ENCODE assay signal across 10 cellular contexts in the genomic region with DNA sequence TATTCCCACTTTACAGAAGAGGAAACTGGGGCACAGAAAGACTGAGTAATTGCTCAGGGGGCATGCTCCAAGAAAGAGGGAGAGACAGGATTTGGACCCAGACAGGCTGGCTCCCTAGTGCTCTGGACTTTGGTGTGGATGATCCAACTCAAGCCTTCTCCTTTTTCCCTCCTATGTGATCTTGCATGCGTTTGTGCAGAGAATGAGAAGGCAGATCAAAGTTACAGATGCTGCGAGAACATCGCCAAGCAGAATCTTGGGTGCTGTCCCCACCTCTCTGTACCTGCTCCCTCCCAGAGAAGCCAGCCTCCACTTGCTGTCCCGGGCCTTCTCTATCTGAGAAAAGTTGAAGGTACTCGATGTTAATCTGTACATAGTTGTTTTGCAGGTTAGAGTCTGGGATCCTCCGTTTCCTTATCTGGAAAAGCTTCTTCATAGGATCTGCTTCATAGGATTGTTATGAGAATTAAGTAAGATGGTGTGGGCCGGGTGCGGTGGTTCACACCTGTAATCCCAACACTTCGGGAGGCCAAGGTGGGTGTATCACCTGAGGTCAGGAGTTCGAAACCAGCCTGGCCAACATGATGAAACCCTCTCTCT. TPM values are rescaled to one million over a fixed set of nuclear protein-coding genes. Genes with fewer than 3 reads are reported as not detected.
DNase-seq lines count a peak whose midpoint lies in the region; ATAC-seq and TF ChIP-seq lines count a peak whose summit lies in the region.
"Had no signal": no experiment of that assay in that cellular context is flagged by ENCODE, and none has a peak within 500 bp of the region (broad histone marks: within the 10 kb centered on the region; RNA-seq: fewer than 3 reads in every experiment).

No MANE protein-coding gene starts in this region.

- no peak overlapping the region for H3K9ac ChIP-seq in iPS-15b (ENCODE audit: low read depth, low read length)

- H3K4me3 Mint-ChIP-seq in T-helper 2 cell treated with Interferon-gamma antibody and Interleukin-4, amounts not matched to agents 5 μg/mL and 100 μg/mL, for 36 hours = peak overlapping the region; percentile 85
- peak overlapping the region; percentile 78 for H3K4me3 Mint-ChIP-seq in activated CD8-positive, alpha-beta T cell treated with anti-CD3 and anti-CD28 coated beads for 36 hours
- peak overlapping the region; percentile 96 for H3K4me3 Mint-ChIP-seq in stimulated activated memory B cell treated with anti-CD40 and anti-IgM and Interleukin-4, amounts not matched to agents 10 μg/mL and 1 μg/mL and 100 μg/mL, for 72 hours

- H3K4me3 ChIP-seq in iPS-15b (ENCODE audit: low read depth, low read length) (peak overlapping the region; percentile 89), upper lobe of right lung (no peak overlapping the region)

- H3K9me3 ChIP-seq in iPS-15b (ENCODE audit: control insufficient read depth, insufficient read depth, low read length) = no peaks in the 10 kb centered on the region
- H3K9me3 ChIP-seq in upper lobe of right lung = no peaks in the 10 kb centered on the region
- H3K9me3 ChIP-seq: tibial nerve had no signal

- intact Hi-C loops in activated CD8-positive, alpha-beta T cell treated with anti-CD3 and anti-CD28 coated beads for 36 hours (cut with micrococcal nuclease) = no loop called here
- intact Hi-C loops in upper lobe of right lung (cut with DNase I) = no loop called here

- H3K4me1 ChIP-seq in iPS-15b (ENCODE audit: control insufficient read depth, insufficient read depth, low read length) = peaks cover 8% of the 10 kb centered on the region
- peaks cover 14% of the 10 kb centered on the region for H3K4me1 ChIP-seq in upper lobe of right lung

- H3K27ac ChIP-seq in upper lobe of right lung = no peak overlapping the region

- peaks cover 13% of the 10 kb centered on the region for H3K27me3 ChIP-seq in iPS-15b (ENCODE audit: control insufficient read depth, insufficient read depth, low read length)
- no peaks in the 10 kb centered on the region for H3K27me3 ChIP-seq in upper lobe of right lung
- H3K27me3 ChIP-seq: tibial nerve had no signal

- no peak for TF ChIP-seq CTCF in activated CD8-positive, alpha-beta T cell treated with anti-CD3 and anti-CD28 coated beads for 36 hours (IDR thresholded peaks at IDR 0.05)
- no peak for TF ChIP-seq CTCF in upper lobe of right lung (IDR thresholded peaks at IDR 0.05)

- H3K36me3 ChIP-seq in iPS-15b (ENCODE audit: control insufficient read depth, insufficient read depth, low read length) (no peaks in the 10 kb centered on the region), upper lobe of right lung (no peaks in the 10 kb centered on the region)
- H3K36me3 ChIP-seq: tibial nerve had no signal

- H3K36me3 Mint-ChIP-seq in T-helper 2 cell treated with Interferon-gamma antibody and Interleukin-4, amounts not matched to agents 5 μg/mL and 100 μg/mL, for 36 hours (ENCODE audit: low read depth) = peaks cover 5% of the 10 kb centered on the region
- peaks cover 1% of the 10 kb centered on the region for H3K36me3 Mint-ChIP-seq in activated CD8-positive, alpha-beta T cell treated with anti-CD3 and anti-CD28 coated beads for 36 hours (ENCODE audit: low read depth)
- no peaks in the 10 kb centered on the region for H3K36me3 Mint-ChIP-seq in stimulated activated memory B cell treated with anti-CD40 and anti-IgM and Interleukin-4, amounts not matched to agents 10 μg/mL and 1 μg/mL and 100 μg/mL, for 72 hours

- no peaks in the 10 kb centered on the region for H3K27me3 Mint-ChIP-seq in T-helper 2 cell treated with Interferon-gamma antibody and Interleukin-4, amounts not matched to agents 5 μg/mL and 100 μg/mL, for 36 hours (ENCODE audit: low read depth)
- no peaks in the 10 kb centered on the region for H3K27me3 Mint-ChIP-seq in activated CD8-positive, alpha-beta T cell treated with anti-CD3 and anti-CD28 coated beads for 36 hours
- H3K27me3 Mint-ChIP-seq in stimulated activated memory B cell treated with anti-CD40 and anti-IgM and Interleukin-4, amounts not matched to agents 10 μg/mL and 1 μg/mL and 100 μg/mL, for 72 hours = no peaks in the 10 kb centered on the region

- CTCF ChIA-PET in activated CD8-positive, alpha-beta T cell treated with anti-CD3 and anti-CD28 coated beads for 36 hours (lab: Charles Lee) = interaction anchor here (0.7 to 4.3 kb wide), 3 partner anchors 11 to 47 kb away, joined by 3 to 26 read pairs (median 18); no protein-coding TSS in a partner anchor

- peak overlapping the region; percentile 98 for H3K27ac Mint-ChIP-seq in T-helper 2 cell treated with Interferon-gamma antibody and Interleukin-4, amounts not matched to agents 5 μg/mL and 100 μg/mL, for 36 hours
- H3K27ac Mint-ChIP-seq in activated CD8-positive, alpha-beta T cell treated with anti-CD3 and anti-CD28 coated beads for 36 hours = peak overlapping the region; percentile 90
- peak overlapping the region; percentile 86 for H3K27ac Mint-ChIP-seq in stimulated activated memory B cell treated with anti-CD40 and anti-IgM and Interleukin-4, amounts not matched to agents 10 μg/mL and 1 μg/mL and 100 μg/mL, for 72 hours

- no peak for DNase-seq in T-helper 2 cell treated with Interferon-gamma antibody and Interleukin-4, amounts not matched to agents 5 μg/mL and 100 μg/mL, for 36 hours (ENCODE audit: low spot score)
- DNase-seq in T-helper 2 cell (no peak), occipital lobe (lab: John Stamatoyannopoulos, UW) (no peak), upper lobe of right lung (no peak)
- no peak for DNase-seq in activated CD8-positive, alpha-beta T cell treated with anti-CD3 and anti-CD28 coated beads for 36 hours
- no peak for DNase-seq in activated CD4-positive, CD25-positive, alpha-beta regulatory T cell treated with anti-CD3 and anti-CD28 coated beads, Interleukin-2, amount 50 U/mL, for 72 hours
- DNase-seq: NCI-H1694 had no signal

- H3K9me3 Mint-ChIP-seq in T-helper 2 cell treated with Interferon-gamma antibody and Interleukin-4, amounts not matched to agents 5 μg/mL and 100 μg/mL, for 36 hours = no peaks in the 10 kb centered on the region
- H3K9me3 Mint-ChIP-seq in activated CD8-positive, alpha-beta T cell treated with anti-CD3 and anti-CD28 coated beads for 36 hours = no peaks in the 10 kb centered on the region
- no peaks in the 10 kb centered on the region for H3K9me3 Mint-ChIP-seq in stimulated activated memory B cell treated with anti-CD40 and anti-IgM and Interleukin-4, amounts not matched to agents 10 μg/mL and 1 μg/mL and 100 μg/mL, for 72 hours

- peaks cover 30% of the 10 kb centered on the region for H3K4me1 Mint-ChIP-seq in T-helper 2 cell treated with Interferon-gamma antibody and Interleukin-4, amounts not matched to agents 5 μg/mL and 100 μg/mL, for 36 hours (ENCODE audit: low read depth)
- peaks cover 20% of the 10 kb centered on the region for H3K4me1 Mint-ChIP-seq in activated CD8-positive, alpha-beta T cell treated with anti-CD3 and anti-CD28 coated beads for 36 hours (ENCODE audit: low read depth)
- peaks cover 59% of the 10 kb centered on the region for H3K4me1 Mint-ChIP-seq in stimulated activated memory B cell treated with anti-CD40 and anti-IgM and Interleukin-4, amounts not matched to agents 10 μg/mL and 1 μg/mL and 100 μg/mL, for 72 hours

- ATAC-seq in activated CD8-positive, alpha-beta T cell treated with anti-CD3 and anti-CD28 coated beads for 36 hours = no peak
- ATAC-seq in stimulated activated memory B cell treated with anti-CD40 and anti-IgM and Interleukin-4, amounts not matched to agents 10 μg/mL and 1 μg/mL and 100 μg/mL, for 72 hours = no peak
- no peak for ATAC-seq in upper lobe of right lung

- POLR2A ChIA-PET in activated CD8-positive, alpha-beta T cell treated with anti-CD3 and anti-CD28 coated beads for 36 hours (lab: Charles Lee) = interaction anchor here (1.0 to 1.9 kb wide), 3 partner anchors 10 to 12 kb away, joined by 3 to 9 read pairs (median 3); a partner anchor contains a TSS

RNA-seq across cellular contexts. Expression of a gene that starts 10.2 kb away (rescaled TPM):
- total RNA-seq in activated CD8-positive, alpha-beta T cell treated with anti-CD3 and anti-CD28 coated beads for 36 hours = 10 to 100 TPM; 16.8 to 17.5 TPM
- 50.2 TPM for total RNA-seq in occipital lobe
- total RNA-seq in upper lobe of right lung = 16.7 TPM
